Comparison of ENCODE assay signal across 1 cellular context in the genomic region with DNA sequence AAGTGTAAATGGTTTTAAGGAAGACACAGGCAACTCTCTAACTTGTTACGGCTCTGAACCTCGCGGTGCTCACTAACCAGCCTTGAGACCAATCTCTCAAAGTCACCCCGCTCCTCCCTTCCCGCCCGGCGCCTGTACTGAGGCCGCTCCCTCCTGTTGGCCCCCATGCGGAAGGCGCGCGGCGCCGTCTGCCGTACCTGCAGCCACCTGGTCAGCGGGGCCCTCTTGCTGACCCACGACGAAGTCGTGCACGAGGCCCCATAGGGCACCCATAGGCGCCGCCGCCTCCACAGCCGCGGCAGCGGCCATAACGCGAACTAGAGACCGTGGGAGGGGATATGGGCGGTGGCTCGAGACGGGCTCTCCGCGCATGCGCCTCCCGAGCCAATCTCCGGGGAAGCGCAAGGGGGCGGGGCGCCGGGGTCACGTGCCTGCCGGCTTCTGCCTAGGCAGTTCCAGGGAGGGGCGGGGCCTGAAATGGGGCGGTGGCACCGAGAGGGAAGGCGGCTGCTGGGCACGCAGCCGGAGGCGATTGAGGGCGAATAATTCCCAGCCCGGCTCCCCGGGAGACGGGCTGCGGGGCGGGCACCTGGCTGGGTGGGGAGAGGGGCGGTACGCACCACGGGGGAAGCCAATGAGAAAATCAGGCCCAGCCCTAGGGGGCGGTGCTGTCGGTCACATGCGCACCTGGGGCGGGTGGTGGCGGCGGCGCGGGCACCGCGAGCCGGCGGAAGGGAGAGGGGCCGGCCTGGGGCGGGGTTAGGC.
TF ChIP-seq lines count a peak whose summit lies in the region.

A gene with protein sequence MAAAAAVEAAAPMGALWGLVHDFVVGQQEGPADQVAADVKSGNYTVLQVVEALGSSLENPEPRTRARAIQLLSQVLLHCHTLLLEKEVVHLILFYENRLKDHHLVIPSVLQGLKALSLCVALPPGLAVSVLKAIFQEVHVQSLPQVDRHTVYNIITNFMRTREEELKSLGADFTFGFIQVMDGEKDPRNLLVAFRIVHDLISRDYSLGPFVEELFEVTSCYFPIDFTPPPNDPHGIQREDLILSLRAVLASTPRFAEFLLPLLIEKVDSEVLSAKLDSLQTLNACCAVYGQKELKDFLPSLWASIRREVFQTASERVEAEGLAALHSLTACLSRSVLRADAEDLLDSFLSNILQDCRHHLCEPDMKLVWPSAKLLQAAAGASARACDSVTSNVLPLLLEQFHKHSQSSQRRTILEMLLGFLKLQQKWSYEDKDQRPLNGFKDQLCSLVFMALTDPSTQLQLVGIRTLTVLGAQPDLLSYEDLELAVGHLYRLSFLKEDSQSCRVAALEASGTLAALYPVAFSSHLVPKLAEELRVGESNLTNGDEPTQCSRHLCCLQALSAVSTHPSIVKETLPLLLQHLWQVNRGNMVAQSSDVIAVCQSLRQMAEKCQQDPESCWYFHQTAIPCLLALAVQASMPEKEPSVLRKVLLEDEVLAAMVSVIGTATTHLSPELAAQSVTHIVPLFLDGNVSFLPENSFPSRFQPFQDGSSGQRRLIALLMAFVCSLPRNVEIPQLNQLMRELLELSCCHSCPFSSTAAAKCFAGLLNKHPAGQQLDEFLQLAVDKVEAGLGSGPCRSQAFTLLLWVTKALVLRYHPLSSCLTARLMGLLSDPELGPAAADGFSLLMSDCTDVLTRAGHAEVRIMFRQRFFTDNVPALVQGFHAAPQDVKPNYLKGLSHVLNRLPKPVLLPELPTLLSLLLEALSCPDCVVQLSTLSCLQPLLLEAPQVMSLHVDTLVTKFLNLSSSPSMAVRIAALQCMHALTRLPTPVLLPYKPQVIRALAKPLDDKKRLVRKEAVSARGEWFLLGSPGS (minus strand): TSS at position 347 of the 765 bp plus-strand sequence. CDS start 38 bp downstream, at position 309.

TF ChIP-seq in GM23338, 12 proteins besides CTCF, POLR2A, EP300 and RAD21 (continued from another document):
- TF ChIP-seq, protein P1, sequence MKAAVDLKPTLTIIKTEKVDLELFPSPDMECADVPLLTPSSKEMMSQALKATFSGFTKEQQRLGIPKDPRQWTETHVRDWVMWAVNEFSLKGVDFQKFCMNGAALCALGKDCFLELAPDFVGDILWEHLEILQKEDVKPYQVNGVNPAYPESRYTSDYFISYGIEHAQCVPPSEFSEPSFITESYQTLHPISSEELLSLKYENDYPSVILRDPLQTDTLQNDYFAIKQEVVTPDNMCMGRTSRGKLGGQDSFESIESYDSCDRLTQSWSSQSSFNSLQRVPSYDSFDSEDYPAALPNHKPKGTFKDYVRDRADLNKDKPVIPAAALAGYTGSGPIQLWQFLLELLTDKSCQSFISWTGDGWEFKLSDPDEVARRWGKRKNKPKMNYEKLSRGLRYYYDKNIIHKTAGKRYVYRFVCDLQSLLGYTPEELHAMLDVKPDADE (IDR thresholded peaks at IDR 0.05) = peak; percentile 37
